Comparison of ENCODE assay signal across 11 cellular contexts in genomic region chr22:46596819-46597218, GRCh38. TPM values are rescaled to one million over a fixed set of nuclear protein-coding genes. Genes with fewer than 3 reads are reported as not detected.
DNase-seq lines count a peak whose midpoint lies in the region; ATAC-seq, FAIRE-seq and TF ChIP-seq lines count a peak whose summit lies in the region.
"Had no signal": no experiment of that assay in that cellular context is flagged by ENCODE, and none has a peak within 500 bp of the region (broad histone marks: within the 10 kb centered on the region; RNA-seq: fewer than 3 reads in every experiment).

No MANE protein-coding gene starts in this region.

- DNase-seq in DMS153 (lab: John Stamatoyannopoulos, UW) (peak; percentile 97), NCI-H146 (lab: John Stamatoyannopoulos, UW) (peak; percentile 69), bronchial epithelial cell (ENCODE audit: low read depth) (peak; percentile 69), pancreas (peak; percentile 84 to 95 (median 92)), RPMI8226 (no peak), NCI-H446 (lab: John Stamatoyannopoulos, UW) (no peak), dedifferentiated amniotic fluid mesenchymal stem cell (ENCODE audit: extremely low spot score) (no peak)
- DNase-seq: activated B cell treated with CpG ODN at 0.5 μM for 24 hours, KBM-7, naive B cell had no signal

- whole genome bisulfite sequencing in pancreas, 2 donors, result 20 to 22% methylated on average over 7 of the region's 7 CpGs

- ATAC-seq in pancreas, result peak; percentile 90 to 95 (median 92)
- ATAC-seq in GM21576 (IDR thresholded peaks at IDR 0.05; ENCODE audit: unreplicated experiment), result no peak

- H3K4me3 ChIP-seq in bronchial epithelial cell (ENCODE audit: low read depth, low read length) (no peak overlapping the region), pancreas (no peak overlapping the region)

- H3K27ac ChIP-seq in pancreas, result peak overlapping the region in 3 of 4 donors; percentile 26 to 70 (median 63)

- H3K27me3 ChIP-seq in bronchial epithelial cell (ENCODE audit: control insufficient read depth, insufficient read depth, low read length) (no peaks in the 10 kb centered on the region), pancreas (no peaks in the 10 kb centered on the region)

- no peak for FAIRE-seq in bronchial epithelial cell (lab: Jason Lieb, UNC)
- no peak for FAIRE-seq in pancreas (lab: Jason Lieb, UNC)

- no peaks in the 10 kb centered on the region for H3K36me3 ChIP-seq in bronchial epithelial cell (ENCODE audit: control insufficient read depth, insufficient read depth, low read length)
- H3K36me3 ChIP-seq in pancreas, result no peaks in the 10 kb centered on the region

- H3K4me1 ChIP-seq in pancreas, result peaks cover 4 to 22% (median 12%) of the 10 kb centered on the region in 3 donors

- intact Hi-C loops in pancreas (cut with DNase I), result no loop called here

- no peaks in the 10 kb centered on the region for H3K9me3 ChIP-seq in pancreas

- TF ChIP-seq CTCF in bronchial epithelial cell (IDR thresholded peaks at IDR 0.05; ENCODE audit: insufficient read depth, low read length, severe bottlenecking) (peak; percentile 66), pancreas (IDR thresholded peaks at IDR 0.05) (peak in 2 of 4 donors; percentile 12 to 45)

RNA-seq across cellular contexts. Expression of gene GRAMD4, which starts 23.4 kb away (rescaled TPM):
- total RNA-seq in bronchial epithelial cell (16.8 and 27.3 TPM in 2 replicates), pancreas (10 to 100 TPM; 16.6 to 36.4 (median 23.6) TPM)
- polyA plus RNA-seq in pancreas, result 10 to 100 TPM; 13.2 to 13.8 TPM

RNA-seq across cellular contexts. Expression of gene CELSR1, which starts 59.4 kb away (rescaled TPM):
- 39.0 and 60.0 TPM in 2 replicates for total RNA-seq in bronchial epithelial cell
- 1 to 10 TPM in 5 of 6 donors, under 1 TPM in 1; 0.75 to 3.2 (median 1.2) TPM for total RNA-seq in pancreas
- polyA plus RNA-seq in pancreas, result 1 to 10 TPM; 1.6 to 2.2 TPM

Comparison
In these comparisons a context has a peak if more than half of its experiments do, and no peak if none do; other contexts are left out.
1. DNase-seq: peak in DMS153 (single experiment), NCI-H146 (single experiment), bronchial epithelial cell (single experiment) and pancreas (6 of 6); none in RPMI8226 (single experiment), NCI-H446 (0 of 2) and dedifferentiated amniotic fluid mesenchymal stem cell (single experiment).